1 cellular context compared by ENCODE assay signal in the genomic region with DNA sequence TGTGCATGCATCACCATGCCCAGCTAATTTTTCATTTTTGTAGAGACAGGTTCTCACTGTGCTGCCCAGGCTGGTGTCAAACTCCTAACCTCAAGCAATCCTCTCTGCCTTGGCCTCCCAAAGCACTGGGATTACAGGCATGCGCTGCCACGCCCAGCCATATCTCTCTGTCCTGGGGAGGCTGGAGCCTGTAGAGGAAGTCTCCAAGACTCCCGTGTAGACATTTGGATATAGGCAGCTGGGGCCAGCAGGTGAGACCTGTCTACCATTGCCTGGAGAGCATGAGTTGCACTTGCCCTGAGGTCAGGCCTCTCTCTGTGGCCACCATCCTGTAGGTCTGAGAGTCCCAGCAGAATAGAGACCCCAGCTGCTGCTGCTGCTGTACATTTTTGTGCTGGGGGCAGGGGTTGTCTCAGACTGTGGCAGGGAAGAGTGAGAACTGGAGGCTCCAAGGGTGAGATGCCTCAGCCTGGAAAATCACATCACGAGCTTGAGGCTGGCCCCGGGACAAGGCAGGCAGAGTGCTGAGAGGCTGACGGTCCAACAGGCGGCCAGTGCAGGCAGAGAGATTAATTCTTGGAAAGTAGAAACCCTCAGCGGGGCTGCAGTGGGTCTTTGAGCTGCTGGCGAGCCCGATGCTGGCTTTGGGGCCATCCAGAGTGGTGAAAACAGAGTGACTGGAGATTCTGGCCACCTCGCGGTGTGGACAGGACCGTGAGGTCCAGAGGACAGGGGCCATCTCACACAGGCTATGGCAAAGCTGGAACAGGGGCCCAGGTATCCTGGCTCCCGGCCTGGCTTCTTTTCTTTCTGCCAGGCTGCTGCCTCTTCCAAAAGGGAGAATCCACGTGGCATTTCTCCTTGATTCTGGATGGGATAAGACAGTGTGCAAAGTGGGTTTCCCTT.
TF ChIP-seq lines count a peak whose summit lies in the region.

No MANE protein-coding gene starts in this region.

TF ChIP-seq in K562, 482 proteins besides CTCF, POLR2A, EP300 and RAD21:
- TF ChIP-seq ZNF140 (CRISPR knock-in tag; IDR thresholded peaks at IDR 0.05) (no peak), NRF1 (conservative IDR thresholded peaks at IDR 0.05 in 1 of 2, IDR thresholded peaks at IDR 0.05 in 1 of 2) (peak; percentile 38 to 56; a peak in 3 of 4 replicates)
